In genomic region chr9:4382722-4383317, GRCh38 we compare ENCODE assay signal across 8 cellular contexts.
DNase-seq lines count a peak whose midpoint lies in the region; ATAC-seq, FAIRE-seq and TF ChIP-seq lines count a peak whose summit lies in the region.

No MANE protein-coding gene starts in this region.

- intact Hi-C loops in thyroid gland (cut with DNase I): loop anchor here (10.0 kb wide), 1 partner anchor 262 kb away; no protein-coding TSS in a partner anchor

- no peaks in the 10 kb centered on the region for H3K36me3 ChIP-seq in GM06990 (ENCODE audit: control insufficient read depth, insufficient read depth, low read length)
- H3K36me3 ChIP-seq in SK-N-SH (replicated peaks in 1 of 2; ENCODE audit: control insufficient read depth in 1 of 2, insufficient read depth in 2 of 2, low read length in 1 of 2): no peaks in the 10 kb centered on the region
- H3K36me3 ChIP-seq in thyroid gland: no peaks in the 10 kb centered on the region

- CTCF ChIA-PET in SK-N-SH (lab: Yijun Ruan, JAX): interaction anchor here (0.7 to 2.0 kb wide), 9 partner anchors 9 to 1523 kb away, joined by 3 to 21 read pairs (median 3); no protein-coding TSS in a partner anchor

- no peak for TF ChIP-seq POLR2A in thyroid gland (IDR thresholded peaks at IDR 0.05)

- TF ChIP-seq EP300 in SK-N-SH (IDR thresholded peaks at IDR 0.05; ENCODE audit: borderline replicate concordance in 1 of 2, low read depth in 1 of 2, low read length in 1 of 2): no peak

- peaks cover 0 to 4% of the 10 kb centered on the region in 2 experiments; a peak in 2 of 4 replicates for H3K4me1 ChIP-seq in SK-N-SH (ENCODE audit: control insufficient read depth in 1 of 2, insufficient read depth in 2 of 2, low read depth in 1 of 2, low read length in 1 of 2)
- no peaks in the 10 kb centered on the region for H3K4me1 ChIP-seq in thyroid gland

- H3K27me3 ChIP-seq in GM06990 (replicated peaks; ENCODE audit: control insufficient read depth, insufficient read depth, low read length) (no peaks in the 10 kb centered on the region), SK-N-SH (ENCODE audit: insufficient read depth) (no peaks in the 10 kb centered on the region), thyroid gland (no peaks in the 10 kb centered on the region)

- TF ChIP-seq RAD21 in SK-N-SH (IDR thresholded peaks at IDR 0.05; ENCODE audit: low read length): peak; percentile 78

- H3K9me3 ChIP-seq in SK-N-SH (no peaks in the 10 kb centered on the region), thyroid gland (no peaks in the 10 kb centered on the region)

- no peak overlapping the region for H2AFZ ChIP-seq in SK-N-SH (ENCODE audit: low read depth)

- POLR2A ChIA-PET in SK-N-SH (lab: Yijun Ruan, JAX): no interaction called here

- FAIRE-seq in A204.1 (lab: Jason Lieb, UNC): peak; percentile 75

- DNase-seq in GM06990 (ENCODE audit: extremely low read depth, insufficient read length): peak; percentile 8
- DNase-seq in SK-N-SH: peak; percentile 38
- DNase-seq in hepatic stellate cell (ENCODE audit: low spot score): peak; percentile 19
- no peak for DNase-seq in thyroid gland
- no peak for DNase-seq in NK-92 treated with Interleukin-12 subunit alpha and Interleukin-12 subunit beta, amount 100 ng/mL, for 24 hours (lab: John Stamatoyannopoulos, UW)

- no peaks in the 10 kb centered on the region for H3K9me2 ChIP-seq in SK-N-SH

- no peak overlapping the region for H3K27ac ChIP-seq in SK-N-SH (ENCODE audit: low read depth in 2 of 2, low read length in 1 of 2)
- no peak overlapping the region for H3K27ac ChIP-seq in thyroid gland

- no peaks in the 10 kb centered on the region for H3F3A ChIP-seq in SK-N-SH (replicated peaks; ENCODE audit: insufficient read depth)

- TF ChIP-seq CTCF in GM06990 (IDR thresholded peaks at IDR 0.05; ENCODE audit: insufficient read depth, low read length, poor library complexity, severe bottlenecking): peak; percentile 32
- TF ChIP-seq CTCF in SK-N-SH (IDR thresholded peaks at IDR 0.05): peak; percentile 72
- peak; percentile 29 to 80 (median 67) for TF ChIP-seq CTCF in thyroid gland (IDR thresholded peaks at IDR 0.05)

- H3K4me3 ChIP-seq in GM06990 (replicated peaks; ENCODE audit: low read depth, low read length) (no peak overlapping the region), SK-N-SH (ENCODE audit: low read depth in 2 of 2, low read length in 1 of 2) (no peak overlapping the region), thyroid gland (replicated peaks in 1 of 3) (no peak overlapping the region)

- H4K20me1 ChIP-seq in SK-N-SH (ENCODE audit: insufficient read depth): no peaks in the 10 kb centered on the region

- no peak overlapping the region for H3K4me2 ChIP-seq in SK-N-SH

- whole genome bisulfite sequencing in SK-N-SH (ENCODE audit: low lambda C conversion rate): 57% methylated on average over 4 of the region's 4 CpGs
- WGBS in thyroid gland, 2 donors: 56 to 57% methylated on average over 4 of the region's 4 CpGs

- H3K9ac ChIP-seq in SK-N-SH: no peak overlapping the region

- ATAC-seq in HG03439 (IDR thresholded peaks at IDR 0.05; ENCODE audit: unreplicated experiment) (peak; percentile 48), GM18517 (IDR thresholded peaks at IDR 0.05; ENCODE audit: unreplicated experiment) (no peak)

- no peaks in the 10 kb centered on the region for H3K79me2 ChIP-seq in SK-N-SH (ENCODE audit: insufficient read depth)

TF ChIP-seq in SK-N-SH, 30 proteins besides CTCF, POLR2A, EP300 and RAD21:
- TF ChIP-seq FOXM1 (IDR thresholded peaks at IDR 0.05; ENCODE audit: low read depth) (no peak), CHD2 (IDR thresholded peaks at IDR 0.05; ENCODE audit: low read length, partially characterized antibody) (no peak), SMC3 (IDR thresholded peaks at IDR 0.05; ENCODE audit: low read depth, low read length) (peak; percentile 44)

Comparison
In these comparisons a context has a peak if more than half of its experiments do, and no peak if none do; other contexts are left out.
1. DNase-seq: peak in GM06990 (single experiment), SK-N-SH (single experiment) and hepatic stellate cell (single experiment); none in thyroid gland (0 of 2) and NK-92 treated with Interleukin-12 subunit alpha and Interleukin-12 subunit beta, amount 100 ng/mL, for 24 hours (single experiment).
2. Peak in every context shown above with its lines, with median percentiles within 50 percentile points of each other: CTCF ChIP-seq.